Comparison of ENCODE assay signal across 7 cellular contexts in genomic region chr3:13332158-13332557, GRCh38.
A peak's percentile ranks its signal among the peaks of the same experiment; 100 is the strongest.
DNase-seq lines count a peak whose midpoint lies in the region; ATAC-seq and TF ChIP-seq lines count a peak whose summit lies in the region.

No MANE protein-coding gene starts in this region.

- H3K9me3 ChIP-seq in left lung, result no peaks in the 10 kb centered on the region

- intact Hi-C loops in left lung (cut with DNase I), result no loop called here

- H3K27ac ChIP-seq in left lung, result no peak overlapping the region

- ATAC-seq in GM18873 (IDR thresholded peaks at IDR 0.05; ENCODE audit: low FRiP score, unreplicated experiment) (peak; percentile 86), HG02571 (IDR thresholded peaks at IDR 0.05; ENCODE audit: unreplicated experiment) (peak; percentile 95), left lung (peak; percentile 25)

- DNase-seq in NCI-H146 treated with DMSO at 0.1 percent for 48 hours (lab: John Stamatoyannopoulos, UW; ENCODE audit: unreplicated experiment) (peak; percentile 76), left lung (no peak), islet precursor cell (no peak), NCI-H1930 (lab: John Stamatoyannopoulos, UW) (no peak)
- no peak for DNase-seq in activated CD4-positive, alpha-beta T cell treated with anti-CD3 and anti-CD28 coated beads, Interleukin-2, amount 50 U/mL, for 4 hours

- H3K4me1 ChIP-seq in left lung, result no peaks in the 10 kb centered on the region

- no peaks in the 10 kb centered on the region for H3K27me3 ChIP-seq in left lung

- H3K36me3 ChIP-seq in left lung, result peaks cover 0 to 100% of the 10 kb centered on the region in 2 donors

- TF ChIP-seq CTCF in left lung (IDR thresholded peaks at IDR 0.05), result no peak

- H3K4me3 ChIP-seq in left lung, result no peak overlapping the region

Comparison
In these comparisons a context has a peak if more than half of its experiments do, and no peak if none do; other contexts are left out.
1. ATAC-seq: peak in every context shown above with its lines; median percentile 95 in HG02571; 86 in GM18873; 25 in left lung.